Comparison of ENCODE assay signal across 20 cellular contexts in the genomic region with DNA sequence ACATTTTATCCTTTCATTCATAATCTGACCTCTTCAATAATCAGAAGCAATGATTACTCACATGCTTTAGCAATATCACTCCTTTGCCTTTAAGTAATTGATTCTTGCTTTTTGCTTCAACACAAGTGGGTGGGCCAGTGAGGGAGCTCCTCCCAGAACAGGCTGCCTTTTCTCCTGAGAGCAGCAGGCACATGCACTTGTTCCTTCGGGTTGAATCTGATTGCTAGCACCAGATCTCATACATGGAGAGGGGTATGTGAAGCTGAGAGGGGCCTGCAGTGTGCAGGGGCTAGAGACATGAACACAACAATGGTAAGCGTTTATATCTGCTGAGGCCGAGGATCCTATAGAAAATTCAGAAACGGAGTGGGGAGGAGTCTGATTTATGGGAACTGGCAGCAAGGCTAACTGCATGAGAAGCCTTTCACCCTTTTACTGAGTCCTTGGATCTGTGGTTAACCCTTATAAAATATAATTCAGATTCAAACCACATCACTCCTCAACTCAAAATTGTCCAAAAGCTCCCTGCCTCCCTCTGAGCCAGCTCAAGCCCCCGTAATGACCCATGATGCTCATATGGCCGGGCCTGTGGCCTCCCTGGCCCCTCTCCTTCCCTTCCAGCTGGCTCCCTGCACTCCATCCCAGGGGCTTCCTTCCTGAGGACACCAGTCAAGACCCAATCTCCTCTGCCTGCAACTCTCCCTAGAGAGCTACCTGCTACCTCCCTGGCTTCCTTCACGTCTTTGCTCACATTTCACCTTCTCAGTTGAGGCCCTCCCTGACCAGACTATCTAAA. TPM values are rescaled to one million over a fixed set of nuclear protein-coding genes. Genes with fewer than 3 reads are reported as not detected.
DNase-seq lines count a peak whose midpoint lies in the region; ATAC-seq and TF ChIP-seq lines count a peak whose summit lies in the region.
"Had no signal": no experiment of that assay in that cellular context is flagged by ENCODE, and none has a peak within 500 bp of the region (broad histone marks: within the 10 kb centered on the region; RNA-seq: fewer than 3 reads in every experiment).

No MANE protein-coding gene starts in this region.

- no peak for TF ChIP-seq CTCF in glutamatergic neuron (IDR thresholded peaks at IDR 0.05; ENCODE audit: partially characterized antibody, unreplicated experiment)
- TF ChIP-seq CTCF in prostate gland (IDR thresholded peaks at IDR 0.05), result no peak

- no peaks in the 10 kb centered on the region for H3K9me3 ChIP-seq in prostate gland

- H3K4me3 ChIP-seq in prostate gland, result no peak overlapping the region
- H3K4me3 ChIP-seq: GM23338 had no signal

- intact Hi-C loops in prostate gland (cut with DNase I), result no loop called here

- no peak overlapping the region for H3K27ac ChIP-seq in prostate gland

- H3K4me1 ChIP-seq in prostate gland (replicated peaks), result no peaks in the 10 kb centered on the region

- H3K27me3 Mint-ChIP-seq in stimulated activated naive CD8-positive, alpha-beta T cell treated with anti-CD3 and anti-CD28 coated beads, Interleukin-15, Interleukin-2, amounts not matched to agents 100 ng/mL and 50 ng/mL, for 24 hours, result no peaks in the 10 kb centered on the region
- H3K27me3 Mint-ChIP-seq in stimulated activated naive CD8-positive, alpha-beta T cell treated with anti-CD3 and anti-CD28 coated beads, Interleukin-15, amount 100 ng/mL, for 72 hours, result no peaks in the 10 kb centered on the region
- no peaks in the 10 kb centered on the region for H3K27me3 Mint-ChIP-seq in activated T-helper 17 cell treated with anti-CD3 and anti-CD28 coated beads, Interleukin-2, amount 50 U/mL, for 72 hours
- peaks cover 5% of the 10 kb centered on the region for H3K27me3 Mint-ChIP-seq in glutamatergic neuron (ENCODE audit: unreplicated experiment)

- ATAC-seq in stimulated activated naive CD8-positive, alpha-beta T cell treated with anti-CD3 and anti-CD28 coated beads, Interleukin-15, amount 100 ng/mL, for 72 hours, result no peak
- no peak for ATAC-seq in activated T-helper 17 cell treated with anti-CD3 and anti-CD28 coated beads, Interleukin-2, amount 50 U/mL, for 72 hours (replicated peaks)
- ATAC-seq: GM23338, HCT116 had no signal

- H3K9me3 Mint-ChIP-seq in stimulated activated naive CD8-positive, alpha-beta T cell treated with anti-CD3 and anti-CD28 coated beads, Interleukin-15, Interleukin-2, amounts not matched to agents 100 ng/mL and 50 ng/mL, for 24 hours, result peaks cover 24% of the 10 kb centered on the region
- H3K9me3 Mint-ChIP-seq in stimulated activated naive CD8-positive, alpha-beta T cell treated with anti-CD3 and anti-CD28 coated beads, Interleukin-15, amount 100 ng/mL, for 72 hours, result peaks cover 10 to 14% of the 10 kb centered on the region in 2 donors
- peaks cover 14% of the 10 kb centered on the region for H3K9me3 Mint-ChIP-seq in activated T-helper 17 cell treated with anti-CD3 and anti-CD28 coated beads, Interleukin-2, amount 50 U/mL, for 72 hours
- peaks cover 8% of the 10 kb centered on the region for H3K9me3 Mint-ChIP-seq in glutamatergic neuron (ENCODE audit: unreplicated experiment)
- H3K9me3 Mint-ChIP-seq: GM23338 had no signal

- H3K27ac Mint-ChIP-seq in stimulated activated naive CD8-positive, alpha-beta T cell treated with anti-CD3 and anti-CD28 coated beads, Interleukin-15, Interleukin-2, amounts not matched to agents 100 ng/mL and 50 ng/mL, for 24 hours, result peak overlapping the region; percentile 37
- H3K27ac Mint-ChIP-seq in stimulated activated naive CD8-positive, alpha-beta T cell treated with anti-CD3 and anti-CD28 coated beads, Interleukin-15, amount 100 ng/mL, for 72 hours, result peak overlapping the region in 1 of 2 donors; percentile 7
- H3K27ac Mint-ChIP-seq in activated T-helper 17 cell treated with anti-CD3 and anti-CD28 coated beads, Interleukin-2, amount 50 U/mL, for 72 hours, result peak overlapping the region; percentile 0
- H3K27ac Mint-ChIP-seq in glutamatergic neuron (ENCODE audit: unreplicated experiment), result peak overlapping the region; percentile 59
- H3K27ac Mint-ChIP-seq: GM23338 had no signal

- no peak for TF ChIP-seq POLR2A in prostate gland (IDR thresholded peaks at IDR 0.05)

- no peaks in the 10 kb centered on the region for H3K27me3 ChIP-seq in prostate gland (replicated peaks; ENCODE audit: insufficient read depth)

- no peak for DNase-seq in stimulated activated naive CD8-positive, alpha-beta T cell treated with anti-CD3 and anti-CD28 coated beads, Interleukin-15, amount 100 ng/mL, for 72 hours
- DNase-seq in glutamatergic neuron, result no peak
- DNase-seq in prostate gland (ENCODE audit: low spot score), result no peak
- DNase-seq in NCI-H82 (lab: John Stamatoyannopoulos, UW), result no peak
- DNase-seq in DMS 273 (lab: John Stamatoyannopoulos, UW; ENCODE audit: unreplicated experiment), result no peak
- DNase-seq: ACHN; AML-193; DMS79 treated with DMSO at 0.1 percent for 48 hours; NCI-H1417; NCI-H187 treated with DMSO at 0.1 percent for 48 hours; NCI-H2171; NCI-H446; NCI-H69; NK-92 treated with Interleukin-12 subunit alpha and Interleukin-12 subunit beta, amount 100 ng/mL, for 24 hours; SHP77 treated with DMSO at 0.1 percent for 48 hours had no signal

- no peak overlapping the region for H3K4me3 Mint-ChIP-seq in stimulated activated naive CD8-positive, alpha-beta T cell treated with anti-CD3 and anti-CD28 coated beads, Interleukin-15, Interleukin-2, amounts not matched to agents 100 ng/mL and 50 ng/mL, for 24 hours
- no peak overlapping the region for H3K4me3 Mint-ChIP-seq in stimulated activated naive CD8-positive, alpha-beta T cell treated with anti-CD3 and anti-CD28 coated beads, Interleukin-15, amount 100 ng/mL, for 72 hours
- H3K4me3 Mint-ChIP-seq in activated T-helper 17 cell treated with anti-CD3 and anti-CD28 coated beads, Interleukin-2, amount 50 U/mL, for 72 hours, result no peak overlapping the region
- H3K4me3 Mint-ChIP-seq in glutamatergic neuron (ENCODE audit: unreplicated experiment), result no peak overlapping the region
- H3K4me3 Mint-ChIP-seq: CD14-positive monocyte, GM23338 had no signal

- peaks cover 8 to 19% of the 10 kb centered on the region in 2 donors for H3K36me3 ChIP-seq in prostate gland

- peaks cover 30% of the 10 kb centered on the region for H3K4me1 Mint-ChIP-seq in stimulated activated naive CD8-positive, alpha-beta T cell treated with anti-CD3 and anti-CD28 coated beads, Interleukin-15, Interleukin-2, amounts not matched to agents 100 ng/mL and 50 ng/mL, for 24 hours (ENCODE audit: low read depth)
- peaks cover 27% of the 10 kb centered on the region for H3K4me1 Mint-ChIP-seq in stimulated activated naive CD8-positive, alpha-beta T cell treated with anti-CD3 and anti-CD28 coated beads, Interleukin-15, amount 100 ng/mL, for 72 hours
- peaks cover 21% of the 10 kb centered on the region for H3K4me1 Mint-ChIP-seq in activated T-helper 17 cell treated with anti-CD3 and anti-CD28 coated beads, Interleukin-2, amount 50 U/mL, for 72 hours
- no peaks in the 10 kb centered on the region for H3K4me1 Mint-ChIP-seq in glutamatergic neuron (ENCODE audit: low read depth, unreplicated experiment)
- H3K4me1 Mint-ChIP-seq: GM23338 had no signal

- peaks cover 74% of the 10 kb centered on the region for H3K36me3 Mint-ChIP-seq in stimulated activated naive CD8-positive, alpha-beta T cell treated with anti-CD3 and anti-CD28 coated beads, Interleukin-15, Interleukin-2, amounts not matched to agents 100 ng/mL and 50 ng/mL, for 24 hours (ENCODE audit: low read depth)
- H3K36me3 Mint-ChIP-seq in activated T-helper 17 cell treated with anti-CD3 and anti-CD28 coated beads, Interleukin-2, amount 50 U/mL, for 72 hours (ENCODE audit: low read depth), result peaks cover 58% of the 10 kb centered on the region
- peaks cover 42% of the 10 kb centered on the region for H3K36me3 Mint-ChIP-seq in glutamatergic neuron (ENCODE audit: unreplicated experiment)

- 95% methylated on average over 7 of the region's 7 CpGs for WGBS in prostate gland

RNA-seq across cellular contexts. Expression of a gene that starts 32.4 kb away (rescaled TPM):
- total RNA-seq in activated T-helper 17 cell treated with anti-CD3 and anti-CD28 coated beads, Interleukin-2, amount 50 U/mL, for 72 hours, result 10 to 100 TPM in 1 of 2 donors, 1 to 10 TPM in 1; 8.6 to 12.1 TPM
- 66.8 TPM for total RNA-seq in glutamatergic neuron (ENCODE audit: unreplicated experiment)
- total RNA-seq in prostate gland, result 10 to 100 TPM; 10.8 to 17.9 TPM
